In genomic region chr17:77125432-77125901, GRCh38 we compare ENCODE assay signal across 10 cellular contexts. TPM values are rescaled to one million over a fixed set of nuclear protein-coding genes. Genes with fewer than 3 reads are reported as not detected.
A peak's percentile ranks its signal among the peaks of the same experiment; 100 is the strongest.
DNase-seq lines count a peak whose midpoint lies in the region; ATAC-seq lines count a peak whose summit lies in the region.
"Had no signal": no experiment of that assay in that cellular context is flagged by ENCODE, and none has a peak within 500 bp of the region (broad histone marks: within the 10 kb centered on the region; RNA-seq: fewer than 3 reads in every experiment).

No MANE protein-coding gene starts in this region.

- intact Hi-C loops in dendritic cell treated with granulocyte-macrophage colony-stimulating factor and Interleukin-4, amounts not matched to agents 40 ng/mL and 50 ng/mL, for 4 days (cut with micrococcal nuclease), result no loop called here
- intact Hi-C loops in head of caudate nucleus (cut with DNase I), result no loop called here

- no peak for ATAC-seq in naive thymus-derived CD8-positive, alpha-beta T cell
- no peak for ATAC-seq in HG02981 (IDR thresholded peaks at IDR 0.05; ENCODE audit: unreplicated experiment)
- no peak for ATAC-seq in GM21576 (IDR thresholded peaks at IDR 0.05; ENCODE audit: unreplicated experiment)
- ATAC-seq: activated T-cell treated with anti-CD3 and anti-CD28 coated beads, Interleukin-2, amount 50 U/mL, for 72 hours had no signal

- POLR2A ChIA-PET in naive thymus-derived CD8-positive, alpha-beta T cell (lab: Charles Lee), result interaction anchor here (0.9 to 1.6 kb wide), 2 partner anchors 12 to 14 kb away, joined by 3 to 6 read pairs; no protein-coding TSS in a partner anchor

- H3K36me3 Mint-ChIP-seq in dendritic cell treated with granulocyte-macrophage colony-stimulating factor and Interleukin-4, amounts not matched to agents 40 ng/mL and 50 ng/mL, for 4 days (ENCODE audit: low read depth), result no peaks in the 10 kb centered on the region
- H3K36me3 Mint-ChIP-seq in naive thymus-derived CD8-positive, alpha-beta T cell, result no peaks in the 10 kb centered on the region

- H3K4me1 Mint-ChIP-seq in dendritic cell treated with granulocyte-macrophage colony-stimulating factor and Interleukin-4, amounts not matched to agents 40 ng/mL and 50 ng/mL, for 4 days (ENCODE audit: low read depth), result peaks cover 75% of the 10 kb centered on the region
- H3K4me1 Mint-ChIP-seq in naive thymus-derived CD8-positive, alpha-beta T cell, result peaks cover 16 to 43% (median 28%) of the 10 kb centered on the region in 4 donors

- peak overlapping the region; percentile 80 for H3K27ac Mint-ChIP-seq in dendritic cell treated with granulocyte-macrophage colony-stimulating factor and Interleukin-4, amounts not matched to agents 40 ng/mL and 50 ng/mL, for 4 days
- peak overlapping the region in 7 of 10 donors; percentile 36 to 90 (median 77) for H3K27ac Mint-ChIP-seq in naive thymus-derived CD8-positive, alpha-beta T cell
- H3K27ac Mint-ChIP-seq: activated T-cell treated with anti-CD3 and anti-CD28 coated beads, Interleukin-2, amount 50 U/mL, for 72 hours had no signal

- peaks cover under 1% of the 10 kb centered on the region for H3K27me3 Mint-ChIP-seq in dendritic cell treated with granulocyte-macrophage colony-stimulating factor and Interleukin-4, amounts not matched to agents 40 ng/mL and 50 ng/mL, for 4 days
- no peaks in the 10 kb centered on the region for H3K27me3 Mint-ChIP-seq in naive thymus-derived CD8-positive, alpha-beta T cell

- DNase-seq in COLO829 (ENCODE audit: low spot score) (peak; percentile 85), NCI-H226 (peak; percentile 97), NCI-H526 (lab: John Stamatoyannopoulos, UW) (no peak), head of caudate nucleus (no peak)
- DNase-seq in naive thymus-derived CD8-positive, alpha-beta T cell, result no peak
- DNase-seq: activated T-cell treated with anti-CD3 and anti-CD28 coated beads, Interleukin-2, amount 50 U/mL, for 72 hours; NCI-H524 treated with DMSO at 0.1 percent for 48 hours had no signal

- H3K9me3 Mint-ChIP-seq in dendritic cell treated with granulocyte-macrophage colony-stimulating factor and Interleukin-4, amounts not matched to agents 40 ng/mL and 50 ng/mL, for 4 days, result no peaks in the 10 kb centered on the region
- H3K9me3 Mint-ChIP-seq in naive thymus-derived CD8-positive, alpha-beta T cell, result no peaks in the 10 kb centered on the region
- H3K9me3 Mint-ChIP-seq: activated T-cell treated with anti-CD3 and anti-CD28 coated beads, Interleukin-2, amount 50 U/mL, for 72 hours had no signal

- H3K4me3 Mint-ChIP-seq in dendritic cell treated with granulocyte-macrophage colony-stimulating factor and Interleukin-4, amounts not matched to agents 40 ng/mL and 50 ng/mL, for 4 days, result no peak overlapping the region
- peak overlapping the region in 2 of 10 donors; percentile 10 to 30 for H3K4me3 Mint-ChIP-seq in naive thymus-derived CD8-positive, alpha-beta T cell
- H3K4me3 Mint-ChIP-seq: activated T-cell treated with anti-CD3 and anti-CD28 coated beads, Interleukin-2, amount 50 U/mL, for 72 hours had no signal

RNA-seq across cellular contexts. Expression of gene SEC14L1, which starts 15.3 kb away (rescaled TPM):
- total RNA-seq in naive thymus-derived CD8-positive, alpha-beta T cell, result 10 to 100 TPM; 26.5 to 32.9 TPM
- polyA plus RNA-seq in naive thymus-derived CD8-positive, alpha-beta T cell, result 1 to 10 TPM; 7.7 to 9.5 (median 8.9) TPM

Comparison
In these comparisons a context has a peak if more than half of its experiments do, and no peak if none do; other contexts are left out.
1. DNase-seq: peak in COLO829 (single experiment) and NCI-H226 (single experiment); none in naive thymus-derived CD8-positive, alpha-beta T cell (0 of 10), NCI-H526 (0 of 2) and head of caudate nucleus (0 of 42).